28 cellular contexts compared by ENCODE assay signal in genomic region chr1:69524010-69524409, GRCh38. TPM values are rescaled to one million over a fixed set of nuclear protein-coding genes. Genes with fewer than 3 reads are reported as not detected.
A peak's percentile ranks its signal among the peaks of the same experiment; 100 is the strongest.
DNase-seq lines count a peak whose midpoint lies in the region; ATAC-seq and TF ChIP-seq lines count a peak whose summit lies in the region.
"Had no signal": no experiment of that assay in that cellular context is flagged by ENCODE, and none has a peak within 500 bp of the region (broad histone marks: within the 10 kb centered on the region; RNA-seq: fewer than 3 reads in every experiment).

No MANE protein-coding gene starts in this region.

- H3K27ac Mint-ChIP-seq in activated CD8-positive, alpha-beta T cell treated with anti-CD3 and anti-CD28 coated beads, Interleukin-2, amount 10 ng/mL, durations not matched to agents 7 days and 5 days, result no peak overlapping the region
- H3K27ac Mint-ChIP-seq: activated naive CD8-positive, alpha-beta T cell; activated T-helper 2 cell treated with anti-CD3 and anti-CD28 coated beads, Interferon-gamma antibody, Interleukin-2, Interleukin-4, amounts not matched to agents 10 μg/mL and 5 μg/mL and 100 μg/mL, durations not matched to agents 14 hours and 24 hours and 36 hours; CD8-positive, alpha-beta T cell; progenitor cell of endocrine pancreas; WTC11 had no signal

- TF ChIP-seq CTCF in fibroblast of pulmonary artery (IDR thresholded peaks at IDR 0.05; ENCODE audit: low read length, missing control alignments), result no peak

- no peaks in the 10 kb centered on the region for H3K4me1 Mint-ChIP-seq in activated CD8-positive, alpha-beta T cell treated with anti-CD3 and anti-CD28 coated beads, Interleukin-2, amount 10 ng/mL, durations not matched to agents 7 days and 5 days (ENCODE audit: low read depth)
- H3K4me1 Mint-ChIP-seq: WTC11 had no signal

- no peak overlapping the region for H3K4me3 ChIP-seq in fibroblast of pulmonary artery (replicated peaks; ENCODE audit: low read depth, low read length)
- H3K4me3 ChIP-seq: body of pancreas, colonic mucosa, heart left ventricle, sigmoid colon had no signal

- H3K9me3 Mint-ChIP-seq in activated CD8-positive, alpha-beta T cell treated with anti-CD3 and anti-CD28 coated beads, Interleukin-2, amount 10 ng/mL, durations not matched to agents 7 days and 5 days (ENCODE audit: insufficient read depth), result no peaks in the 10 kb centered on the region
- H3K9me3 Mint-ChIP-seq: activated T-helper 2 cell treated with anti-CD3 and anti-CD28 coated beads, Interferon-gamma antibody, Interleukin-2, Interleukin-4, amounts not matched to agents 10 μg/mL and 5 μg/mL and 100 μg/mL, durations not matched to agents 14 hours and 24 hours and 36 hours; WTC11 had no signal

- no peaks in the 10 kb centered on the region for H3K27me3 Mint-ChIP-seq in activated CD8-positive, alpha-beta T cell treated with anti-CD3 and anti-CD28 coated beads, Interleukin-2, amount 10 ng/mL, durations not matched to agents 7 days and 5 days (ENCODE audit: low read depth)
- H3K27me3 Mint-ChIP-seq: activated naive CD8-positive, alpha-beta T cell; progenitor cell of endocrine pancreas had no signal

- H3K4me3 Mint-ChIP-seq in activated CD8-positive, alpha-beta T cell treated with anti-CD3 and anti-CD28 coated beads, Interleukin-2, amount 10 ng/mL, durations not matched to agents 7 days and 5 days, result no peak overlapping the region
- H3K4me3 Mint-ChIP-seq: activated naive CD8-positive, alpha-beta T cell; CD8-positive, alpha-beta T cell; WTC11 had no signal

- ATAC-seq in activated CD8-positive, alpha-beta T cell treated with anti-CD3 and anti-CD28 coated beads, Interleukin-2, amount 10 ng/mL, durations not matched to agents 7 days and 5 days, result no peak
- ATAC-seq in HG02571 (IDR thresholded peaks at IDR 0.05; ENCODE audit: unreplicated experiment) (no peak), HG03378 (IDR thresholded peaks at IDR 0.05; ENCODE audit: unreplicated experiment) (no peak)
- ATAC-seq: body of pancreas; CD8-positive, alpha-beta T cell; heart left ventricle; left cardiac atrium; WTC11 had no signal

- CTCF ChIA-PET in activated CD8-positive, alpha-beta T cell treated with anti-CD3 and anti-CD28 coated beads, Interleukin-2, amount 10 ng/mL, durations not matched to agents 7 days and 5 days (lab: Charles Lee), result no interaction called here

- POLR2A ChIA-PET in activated CD8-positive, alpha-beta T cell treated with anti-CD3 and anti-CD28 coated beads, Interleukin-2, amount 10 ng/mL, durations not matched to agents 7 days and 5 days (lab: Charles Lee), result no interaction called here

- DNase-seq in HS-5 (ENCODE audit: low read depth) (peak; percentile 37), astrocyte of the hippocampus (ENCODE audit: low read depth, low spot score) (peak; percentile 68), fibroblast of pulmonary artery (ENCODE audit: low read depth) (peak; percentile 22), stromal cell of bone marrow (ENCODE audit: low read depth) (peak; percentile 11), cerebellar nuclear complex (lab: John Stamatoyannopoulos, UW) (no peak)
- no peak for DNase-seq in activated CD8-positive, alpha-beta T cell treated with anti-CD3 and anti-CD28 coated beads, Interleukin-2, amount 10 ng/mL, durations not matched to agents 7 days and 5 days
- DNase-seq: activated CD4-positive, alpha-beta T cell treated with anti-CD3 and anti-CD28 coated beads, Interleukin-2, amount 50 U/mL, for 4 hours; activated CD8-positive, alpha-beta memory T cell treated with anti-CD3 and anti-CD28 coated beads, Interleukin-2, amount 50 U/mL, for 48 hours; AML-193; body of pancreas; CD8-positive, alpha-beta T cell; colonic mucosa; GOT3; heart left ventricle; Kasumi-1; left cardiac atrium; NCI-H1048; NCI-H187 treated with DMSO at 0.1 percent for 48 hours; NCI-H345; NCI-H748 treated with DMSO at 0.1 percent for 48 hours; sigmoid colon; stimulated activated CD8-positive, alpha-beta memory T cell treated with anti-CD3 and anti-CD28 coated beads, Interleukin-4, amount 100 ng/mL, for 48 hours had no signal

- H3K36me3 Mint-ChIP-seq in activated CD8-positive, alpha-beta T cell treated with anti-CD3 and anti-CD28 coated beads, Interleukin-2, amount 10 ng/mL, durations not matched to agents 7 days and 5 days (ENCODE audit: low read depth), result no peaks in the 10 kb centered on the region
- H3K36me3 Mint-ChIP-seq: activated naive CD8-positive, alpha-beta T cell; CD8-positive, alpha-beta T cell; WTC11 had no signal

RNA-seq across cellular contexts. Expression of gene LRRC7, which starts 43.7 kb away (rescaled TPM):
- under 1 TPM; 0.08 to 0.16 TPM for total RNA-seq in activated CD8-positive, alpha-beta T cell treated with anti-CD3 and anti-CD28 coated beads, Interleukin-2, amount 10 ng/mL, durations not matched to agents 7 days and 5 days
- total RNA-seq: activated T-helper 2 cell treated with anti-CD3 and anti-CD28 coated beads, Interferon-gamma antibody, Interleukin-2, Interleukin-4, amounts not matched to agents 10 μg/mL and 5 μg/mL and 100 μg/mL, durations not matched to agents 14 hours and 24 hours and 36 hours; WTC11 had no signal

Comparison
In these comparisons a context has a peak if more than half of its experiments do, and no peak if none do; other contexts are left out.
1. DNase-seq: peak in HS-5 (single experiment), astrocyte of the hippocampus (single experiment), fibroblast of pulmonary artery (single experiment) and stromal cell of bone marrow (single experiment); none in cerebellar nuclear complex (0 of 2) and activated CD8-positive, alpha-beta T cell treated with anti-CD3 and anti-CD28 coated beads, Interleukin-2, amount 10 ng/mL, durations not matched to agents 7 days and 5 days (single experiment).